Comparison of ENCODE assay signal across 12 cellular contexts in genomic region chr12:89235189-89235993, GRCh38.
DNase-seq lines count a peak whose midpoint lies in the region; ATAC-seq, FAIRE-seq and TF ChIP-seq lines count a peak whose summit lies in the region.
"Had no signal": no experiment of that assay in that cellular context is flagged by ENCODE, and none has a peak within 500 bp of the region (broad histone marks: within the 10 kb centered on the region; RNA-seq: fewer than 3 reads in every experiment).

No MANE protein-coding gene starts in this region.

- TF ChIP-seq RAD21 in liver (IDR thresholded peaks at IDR 0.05) (no peak), HepG2 (CRISPR knock-in tag; IDR thresholded peaks at IDR 0.05) (no peak)

- H2AFZ ChIP-seq in HepG2 (ENCODE audit: low read length): no peak overlapping the region

- no peak for TF ChIP-seq EP300 in HepG2 (IDR thresholded peaks at IDR 0.05; ENCODE audit: low read depth in 2 of 2, low read length in 2 of 2)
- TF ChIP-seq EP300 in HepG2 (CRISPR knock-in tag; IDR thresholded peaks at IDR 0.05; ENCODE audit: borderline replicate concordance): no peak

- H3K4me1 Mint-ChIP-seq in type B pancreatic cell (ENCODE audit: unreplicated experiment): peaks cover 24% of the 10 kb centered on the region

- H3K4me3 Mint-ChIP-seq in type B pancreatic cell: peak overlapping the region; percentile 15

- CTCF ChIA-PET in HepG2 (lab: Yijun Ruan, JAX; ENCODE audit: low intra/inter-chr PET ratio, low total read pairs): no interaction called here

- WGBS in liver: 40% methylated on average over 5 of the region's 5 CpGs
- WGBS in HepG2 (ENCODE audit: low lambda C conversion rate): 8% methylated on average over 5 of the region's 5 CpGs

- H3K27me3 Mint-ChIP-seq in type B pancreatic cell: no peaks in the 10 kb centered on the region

- H3K27ac ChIP-seq in liver (ENCODE audit: low read depth in 1 of 2, low read length in 2 of 2) (no peak overlapping the region), HepG2 (ENCODE audit: extremely low read length, insufficient read depth, low read length) (no peak overlapping the region), RWPE2 (ENCODE audit: poor library complexity, severe bottlenecking) (peak overlapping the region; percentile 63)

- H4K20me1 ChIP-seq in HepG2 (ENCODE audit: insufficient read depth, low read length): no peaks in the 10 kb centered on the region

- H3K4me1 ChIP-seq in liver (ENCODE audit: control insufficient read depth in 4 of 4, insufficient read depth in 4 of 4, low read length in 3 of 4) (peaks cover 0 to 1% (median 0%) of the 10 kb centered on the region in 4 donors), HepG2 (ENCODE audit: insufficient read depth, low read length) (no peaks in the 10 kb centered on the region), RWPE2 (ENCODE audit: insufficient read depth, poor library complexity, severe bottlenecking) (peaks cover 32% of the 10 kb centered on the region)

- H3K9ac ChIP-seq in liver (ENCODE audit: low read depth in 1 of 2, low read length in 2 of 2) (no peak overlapping the region), HepG2 (ENCODE audit: insufficient read depth, low read depth, low read length) (no peak overlapping the region)

- H3K9me3 ChIP-seq in liver (ENCODE audit: control insufficient read depth in 4 of 4, low read length in 3 of 4): no peaks in the 10 kb centered on the region
- H3K9me3 ChIP-seq in HepG2 (ENCODE audit: low read length): no peaks in the 10 kb centered on the region
- no peaks in the 10 kb centered on the region for H3K9me3 ChIP-seq in RWPE2 (ENCODE audit: severe bottlenecking)

- H3K9me3 Mint-ChIP-seq in type B pancreatic cell: peaks cover 12% of the 10 kb centered on the region

- H3K27me3 ChIP-seq in liver (ENCODE audit: control insufficient read depth in 4 of 4, insufficient read depth in 4 of 4, low read length in 3 of 4) (no peaks in the 10 kb centered on the region), HepG2 (ENCODE audit: control insufficient read depth in 1 of 2, insufficient read depth in 2 of 2, low read length in 2 of 2) (no peaks in the 10 kb centered on the region), RWPE2 (ENCODE audit: insufficient read depth, poor library complexity, severe bottlenecking) (no peaks in the 10 kb centered on the region)

- POLR2A ChIA-PET in HepG2 (lab: Yijun Ruan, JAX): no interaction called here

- no peak for ATAC-seq in HepG2
- no peak for ATAC-seq in RWPE2 (ENCODE audit: low read depth)
- ATAC-seq in HG02642 (IDR thresholded peaks at IDR 0.05; ENCODE audit: poor library complexity, unreplicated experiment): no peak
- ATAC-seq in HG03520 (IDR thresholded peaks at IDR 0.05; ENCODE audit: unreplicated experiment): no peak
- ATAC-seq: Panc1 had no signal

- no peak for FAIRE-seq in HepG2 (lab: Jason Lieb, UNC)
- FAIRE-seq: D721Med had no signal

- TF ChIP-seq CTCF in liver (IDR thresholded peaks at IDR 0.05; ENCODE audit: low read depth, low read length, missing input control) (no peak), HepG2 (CRISPR knock-in tag; IDR thresholded peaks at IDR 0.05) (no peak), RWPE2 (IDR thresholded peaks at IDR 0.05; ENCODE audit: poor library complexity, severe bottlenecking) (no peak), epithelial cell of esophagus (IDR thresholded peaks at IDR 0.05; ENCODE audit: insufficient read depth, low read depth, low read length, missing control alignments) (no peak), type B pancreatic cell (conservative IDR thresholded peaks at IDR 0.05) (no peak)

- no peak for TF ChIP-seq POLR2A in HepG2 (IDR thresholded peaks at IDR 0.05; ENCODE audit: insufficient read depth in 1 of 2, low read depth in 2 of 2, low read length in 2 of 2)

- H3K36me3 Mint-ChIP-seq in type B pancreatic cell: no peaks in the 10 kb centered on the region

- in situ Hi-C loops in HepG2 (cut with HindIII; ENCODE audit: extremely low pct_ligation_motif_present, low pct_unique_long_range_greater_than_20kb): no loop called here

- no TSS peak for BruUV-seq in HepG2 (replicated peaks; lab: Mats Ljungman, UMichigan)

- peak overlapping the region; percentile 1 for H3K27ac Mint-ChIP-seq in type B pancreatic cell

- H3K36me3 ChIP-seq in liver (ENCODE audit: control insufficient read depth in 4 of 4, insufficient read depth in 3 of 4, low read depth in 1 of 4, low read length in 3 of 4) (no peaks in the 10 kb centered on the region), HepG2 (replicated peaks in 1 of 2; ENCODE audit: control insufficient read depth in 1 of 2, insufficient read depth in 2 of 2, low read length in 2 of 2) (no peaks in the 10 kb centered on the region), RWPE2 (ENCODE audit: low read depth) (no peaks in the 10 kb centered on the region)

- intact Hi-C loops in HepG2 (cut with micrococcal nuclease; ENCODE audit: unreplicated experiment): no loop called here

- no peak for DNase-seq in HepG2 (ENCODE audit: low spot score)
- DNase-seq in RWPE2 (ENCODE audit: low spot score): no peak
- peak; percentile 24 for DNase-seq in epithelial cell of esophagus (ENCODE audit: low read depth)
- DNase-seq in type B pancreatic cell (ENCODE audit: extremely low spot score, unreplicated experiment): no peak
- no peak for DNase-seq in mucosa of gallbladder (ENCODE audit: low spot score)
- DNase-seq: NCI-H2029 treated with DMSO at 0.1 percent for 48 hours; stimulated activated naive CD4-positive, alpha-beta T cell treated with Interleukin-2 at 50 U/mL for 16 hours had no signal

- H3K4me3 ChIP-seq in liver (ENCODE audit: low read depth in 1 of 3, low read length in 3 of 3): no peak overlapping the region
- H3K4me3 ChIP-seq in HepG2 (replicated peaks in 1 of 3; ENCODE audit: insufficient read depth in 1 of 3, low read depth in 2 of 3, low read length in 3 of 3): no peak overlapping the region
- no peak overlapping the region for H3K4me3 ChIP-seq in RWPE2 (ENCODE audit: severe bottlenecking)
- H3K4me3 ChIP-seq in epithelial cell of esophagus (ENCODE audit: low read length): no peak overlapping the region

- no peak overlapping the region for H3K4me2 ChIP-seq in HepG2 (ENCODE audit: low read depth, low read length)

- H3K79me2 ChIP-seq in HepG2 (ENCODE audit: insufficient read depth, low read length): no peaks in the 10 kb centered on the region

TF ChIP-seq in liver, 16 proteins besides CTCF, POLR2A, EP300 and RAD21:
- no peak for TF ChIP-seq GABPA (IDR thresholded peaks at IDR 0.05 in 1 of 2, conservative IDR thresholded peaks at IDR 0.05 in 1 of 2)
- TF ChIP-seq NR2F2 (IDR thresholded peaks at IDR 0.05): peak; percentile 94
TF ChIP-seq in liver: peak in this region for 1.

TF ChIP-seq in HepG2, 621 proteins besides CTCF, POLR2A, EP300 and RAD21 (continues in another document):
- no peak for TF ChIP-seq ZNF724P (CRISPR knock-in tag; IDR thresholded peaks at IDR 0.05; ENCODE audit: borderline replicate concordance)
- no peak for TF ChIP-seq THAP7 (CRISPR knock-in tag; IDR thresholded peaks at IDR 0.05)
- TF ChIP-seq NAIF1 (CRISPR knock-in tag; IDR thresholded peaks at IDR 0.05; ENCODE audit: borderline replicate concordance): no peak
- TF ChIP-seq ZNF691 (CRISPR knock-in tag; IDR thresholded peaks at IDR 0.05; ENCODE audit: borderline replicate concordance, low read depth): no peak
